22 cellular contexts compared by ENCODE assay signal in genomic region chr7:45657890-45658715, GRCh38.
"Had no signal": no experiment of that assay in that cellular context is flagged by ENCODE, and none has a peak within 500 bp of the region (broad histone marks: within the 10 kb centered on the region; RNA-seq: fewer than 3 reads in every experiment).

No MANE protein-coding gene starts in this region.

- DNase-seq: activated CD4-positive, alpha-beta T cell treated with anti-CD3 and anti-CD28 coated beads, Interleukin-2, amount 50 U/mL, for 1 hour; activated CD8-positive, alpha-beta T cell treated with anti-CD3 and anti-CD28 coated beads, Interleukin-2, amount 10 ng/mL, durations not matched to agents 7 days and 5 days; activated naive CD4-positive, alpha-beta T cell treated with Interleukin-2 at 50 U/mL for 16 hours; activated T-cell treated with anti-CD3 and anti-CD28 coated beads, Interleukin-2, amount 50 U/mL, for 48 hours; effector CD8-positive, alpha-beta T cell; foreskin melanocyte; immature natural killer cell; kidney glomerular epithelial cell; left ventricle myocardium inferior; mesendoderm; naive B cell; stimulated activated CD4-positive, alpha-beta T cell treated with anti-CD3 and anti-CD28 coated beads, Interleukin-2, amount 100 ng/mL, for 48 hours; stimulated activated CD8-positive, alpha-beta memory T cell treated with anti-CD3 and anti-CD28 coated beads, Interleukin-4, amount 100 ng/mL, for 48 hours; stimulated activated naive B cell treated with anti-CD40 and anti-IgM and Interleukin-4, amounts not matched to agents 10 μg/mL and 1 μg/mL and 100 μg/mL, for 72 hours; T-cell; testis; trophoblast cell had no signal

- H3K27ac ChIP-seq: hepatocyte, left ventricle myocardium inferior, testis, VCaP had no signal

- H3K9me3 ChIP-seq: left ventricle myocardium inferior, testis had no signal

- H3K9me3 Mint-ChIP-seq: dendritic cell treated with granulocyte-macrophage colony-stimulating factor and Interleukin-4, amounts not matched to agents 40 ng/mL and 50 ng/mL, for 4 days; immature natural killer cell; naive B cell; stimulated activated naive B cell treated with anti-CD40 and anti-IgM and Interleukin-4, amounts not matched to agents 10 μg/mL and 1 μg/mL and 100 μg/mL, for 72 hours; T-cell; T-helper 2 cell treated with Interferon-gamma antibody and Interleukin-4, amounts not matched to agents 5 μg/mL and 100 μg/mL, for 36 hours had no signal

- H3K4me1 Mint-ChIP-seq: immature natural killer cell; naive B cell; stimulated activated naive B cell treated with anti-CD40 and anti-IgM and Interleukin-4, amounts not matched to agents 10 μg/mL and 1 μg/mL and 100 μg/mL, for 72 hours; T-cell had no signal

- H3K4me1 ChIP-seq: left ventricle myocardium inferior, testis had no signal

- H3K4me3 ChIP-seq: hepatocyte, left ventricle myocardium inferior, testis had no signal

- H3K4me3 Mint-ChIP-seq: activated CD8-positive, alpha-beta T cell treated with anti-CD3 and anti-CD28 coated beads, Interleukin-2, amount 10 ng/mL, durations not matched to agents 7 days and 5 days; dendritic cell treated with granulocyte-macrophage colony-stimulating factor and Interleukin-4, amounts not matched to agents 40 ng/mL and 50 ng/mL, for 4 days; immature natural killer cell; stimulated activated naive B cell treated with anti-CD40 and anti-IgM and Interleukin-4, amounts not matched to agents 10 μg/mL and 1 μg/mL and 100 μg/mL, for 72 hours; T-cell; T-helper 2 cell treated with Interferon-gamma antibody and Interleukin-4, amounts not matched to agents 5 μg/mL and 100 μg/mL, for 36 hours had no signal

- H3K36me3 Mint-ChIP-seq: immature natural killer cell; naive B cell; stimulated activated naive B cell treated with anti-CD40 and anti-IgM and Interleukin-4, amounts not matched to agents 10 μg/mL and 1 μg/mL and 100 μg/mL, for 72 hours; T-cell had no signal

- ATAC-seq: activated CD4-positive, CD25-positive, alpha-beta regulatory T cell treated with anti-CD3 and anti-CD28 coated beads, Interleukin-2, amount 50 U/mL, for 24 hours; activated CD8-positive, alpha-beta T cell treated with anti-CD3 and anti-CD28 coated beads, Interleukin-2, amount 10 ng/mL, durations not matched to agents 7 days and 5 days; stimulated activated naive B cell treated with anti-CD40 and anti-IgM and Interleukin-4, amounts not matched to agents 10 μg/mL and 1 μg/mL and 100 μg/mL, for 72 hours; T-cell had no signal

- H3K27ac Mint-ChIP-seq: activated CD8-positive, alpha-beta T cell treated with anti-CD3 and anti-CD28 coated beads, Interleukin-2, amount 10 ng/mL, durations not matched to agents 7 days and 5 days; dendritic cell treated with granulocyte-macrophage colony-stimulating factor and Interleukin-4, amounts not matched to agents 40 ng/mL and 50 ng/mL, for 4 days; immature natural killer cell; stimulated activated naive B cell treated with anti-CD40 and anti-IgM and Interleukin-4, amounts not matched to agents 10 μg/mL and 1 μg/mL and 100 μg/mL, for 72 hours; T-cell; T-helper 2 cell treated with Interferon-gamma antibody and Interleukin-4, amounts not matched to agents 5 μg/mL and 100 μg/mL, for 36 hours had no signal

- H3K36me3 ChIP-seq: left ventricle myocardium inferior had no signal

- H3K27me3 Mint-ChIP-seq: dendritic cell treated with granulocyte-macrophage colony-stimulating factor and Interleukin-4, amounts not matched to agents 40 ng/mL and 50 ng/mL, for 4 days; T-cell had no signal

- H3K27me3 ChIP-seq: hepatocyte, testis had no signal
